In genomic region chr2:23128684-23129292, GRCh38 we compare ENCODE assay signal across 1 cellular context.
TF ChIP-seq lines count a peak whose summit lies in the region.

No MANE protein-coding gene starts in this region.

TF ChIP-seq in HepG2, 621 proteins besides CTCF, POLR2A, EP300 and RAD21 (continued from another document):
- TF ChIP-seq ZFP90 (CRISPR knock-in tag; IDR thresholded peaks at IDR 0.05; ENCODE audit: borderline replicate concordance) (no peak), HDAC6 (IDR thresholded peaks at IDR 0.05; ENCODE audit: low read depth, low read length) (no peak)
